Comparison of ENCODE assay signal across 7 cellular contexts in genomic region chr12:6451348-6452244, GRCh38. TPM values are rescaled to one million over a fixed set of nuclear protein-coding genes. Genes with fewer than 3 reads are reported as not detected.
DNase-seq lines count a peak whose midpoint lies in the region; ATAC-seq and TF ChIP-seq lines count a peak whose summit lies in the region.

TAPBPL (plus strand) TSS chr12:6452042; CDS start chr12:6452249, 207 bp downstream.

- intact Hi-C loops in colonic mucosa (cut with DNase I) = loop anchor here (5.0 kb wide), 1 partner anchor 119 kb away; no protein-coding TSS in a partner anchor
- intact Hi-C loops in left colon (cut with DNase I, micrococcal nuclease) = no loop called here

- ATAC-seq in GM18519 (IDR thresholded peaks at IDR 0.05; ENCODE audit: low FRiP score, unreplicated experiment) = peak; percentile 59
- peak; percentile 54 for ATAC-seq in HG03097 (IDR thresholded peaks at IDR 0.05; ENCODE audit: low FRiP score, unreplicated experiment)
- ATAC-seq in left colon = peak; percentile 84

- H3K4me3 ChIP-seq in colonic mucosa = peak within 1 kb of the TSS; percentile 56

- no peak for TF ChIP-seq CTCF in colonic mucosa (IDR thresholded peaks at IDR 0.05)

- H3K4me1 ChIP-seq in colonic mucosa = peaks cover 14% of the 10 kb centered on the region

- H3K9ac ChIP-seq in colonic mucosa (ENCODE audit: low read depth in 2 of 2, low read length in 2 of 2) = peak within 1 kb of the TSS; percentile 99 to 100

- peak within 1 kb of the TSS; percentile 97 for H3K27ac ChIP-seq in colonic mucosa

- no peaks in the 10 kb centered on the region for H3K27me3 ChIP-seq in colonic mucosa

- H3K36me3 ChIP-seq in colonic mucosa = peaks cover 6% of the 10 kb centered on the region

- H3K9me3 ChIP-seq in colonic mucosa = no peaks in the 10 kb centered on the region

- DNase-seq in NCI-H345 treated with DMSO at 0.1 percent for 48 hours (lab: John Stamatoyannopoulos, UW; ENCODE audit: unreplicated experiment) (peak; percentile 85), colonic mucosa (peak; percentile 91), left colon (peak; percentile 86 to 92)
- DNase-seq in activated CD4-positive, alpha-beta T cell treated with anti-CD3 and anti-CD28 coated beads for 4 hours = peak; percentile 74 to 80
- peak in 3 of 4 experiments; percentile 60 to 71 (median 66) for DNase-seq in stimulated activated CD4-positive, alpha-beta T cell treated with anti-CD3 and anti-CD28 coated beads, Interleukin-1b, Interleukin-23, amount 100 ng/mL, for 24 hours (ENCODE audit: low read depth in 4 of 4, low spot score in 1 of 4)

RNA-seq across cellular contexts. Expression of gene TAPBPL, which starts in this region (rescaled TPM):
- total RNA-seq in colonic mucosa (10 to 100 TPM; 44.9 to 57.8 TPM), left colon (10 to 100 TPM; 51.2 to 74.2 TPM)

Comparison
In these comparisons a context has a peak if more than half of its experiments do, and no peak if none do; other contexts are left out.
1. Peak in every context shown above with its lines: DNase-seq, ATAC-seq, H3K4me3 ChIP-seq and H3K27ac ChIP-seq.